In genomic region chr4:1043162-1043561, GRCh38 we compare ENCODE assay signal across 14 cellular contexts. TPM values are rescaled to one million over a fixed set of nuclear protein-coding genes. Genes with fewer than 3 reads are reported as not detected.
DNase-seq lines count a peak whose midpoint lies in the region; ATAC-seq, FAIRE-seq and TF ChIP-seq lines count a peak whose summit lies in the region.
"Had no signal": no experiment of that assay in that cellular context is flagged by ENCODE, and none has a peak within 500 bp of the region (broad histone marks: within the 10 kb centered on the region; RNA-seq: fewer than 3 reads in every experiment).

No MANE protein-coding gene starts in this region.

- BruUV-seq in K562 (replicated peaks; lab: Mats Ljungman, UMichigan) = no TSS peak

- no peak for TF ChIP-seq RAD21 in K562 (CRISPR knock-in tag; conservative IDR thresholded peaks at IDR 0.05 in 1 of 2, IDR thresholded peaks at IDR 0.05 in 1 of 2)

- H3K27ac Mint-ChIP-seq in HFFc6 (peak overlapping the region; percentile 92), neural progenitor cell (peak overlapping the region; percentile 78)
- no peak overlapping the region for H3K27ac Mint-ChIP-seq in activated CD4-positive, alpha-beta memory T cell treated with anti-CD3 and anti-CD28 coated beads for 36 hours
- H3K27ac Mint-ChIP-seq: activated T-cell treated with anti-CD3 and anti-CD28 coated beads, Interleukin-2, amount 50 U/mL, for 72 hours; stimulated activated memory B cell treated with anti-CD40 and anti-IgM and Interleukin-4, amounts not matched to agents 10 μg/mL and 1 μg/mL and 100 μg/mL, for 72 hours had no signal

- WGBS in K562 (ENCODE audit: insufficient coverage, low coverage, missing lambda C conversion rate) = 34% methylated on average over 7 of the region's 7 CpGs

- peaks cover 39% of the 10 kb centered on the region for H3K4me1 Mint-ChIP-seq in HFFc6 (ENCODE audit: low read depth)
- peaks cover 43% of the 10 kb centered on the region for H3K4me1 Mint-ChIP-seq in neural progenitor cell
- H3K4me1 Mint-ChIP-seq in activated CD4-positive, alpha-beta memory T cell treated with anti-CD3 and anti-CD28 coated beads for 36 hours (ENCODE audit: low read depth) = peaks cover 2% of the 10 kb centered on the region
- H3K4me1 Mint-ChIP-seq: stimulated activated memory B cell treated with anti-CD40 and anti-IgM and Interleukin-4, amounts not matched to agents 10 μg/mL and 1 μg/mL and 100 μg/mL, for 72 hours had no signal

- intact Hi-C loops in K562 (cut with micrococcal nuclease) = loop anchor here (10.0 kb wide), 1 partner anchor 48 kb away; the partner anchor contains the start of gene SLC26A1
- intact Hi-C loops in activated CD4-positive, alpha-beta memory T cell treated with anti-CD3 and anti-CD28 coated beads for 36 hours (cut with micrococcal nuclease) = no loop called here

- H3K4me3 Mint-ChIP-seq in HFFc6 = peak overlapping the region; percentile 60
- H3K4me3 Mint-ChIP-seq in neural progenitor cell = peak overlapping the region; percentile 47
- H3K4me3 Mint-ChIP-seq in activated CD4-positive, alpha-beta memory T cell treated with anti-CD3 and anti-CD28 coated beads for 36 hours = no peak overlapping the region
- H3K4me3 Mint-ChIP-seq: activated T-cell treated with anti-CD3 and anti-CD28 coated beads, Interleukin-2, amount 50 U/mL, for 72 hours; stimulated activated memory B cell treated with anti-CD40 and anti-IgM and Interleukin-4, amounts not matched to agents 10 μg/mL and 1 μg/mL and 100 μg/mL, for 72 hours had no signal

- no peaks in the 10 kb centered on the region for H3K36me3 ChIP-seq in BLaER1 treated with 17β-estradiol and CSF1 and Interleukin-3, amounts not matched to agents 10 nM and 100 nM
- no peaks in the 10 kb centered on the region for H3K36me3 ChIP-seq in K562 (ENCODE audit: control insufficient read depth, insufficient read depth, low read length)
- H3K36me3 ChIP-seq in neural progenitor cell = no peaks in the 10 kb centered on the region
- H3K36me3 ChIP-seq: colonic mucosa had no signal

- TF ChIP-seq EP300 in K562 (IDR thresholded peaks at IDR 0.05; ENCODE audit: low read length) = no peak

- CTCF ChIA-PET in K562 (lab: Yijun Ruan, JAX; ENCODE audit: low intra/inter-chr PET ratio) = interaction anchor here (0.7 kb wide), 1 partner anchor 31 kb away, joined by 3 read pairs; no protein-coding TSS in a partner anchor
- CTCF ChIA-PET in activated CD4-positive, alpha-beta memory T cell treated with anti-CD3 and anti-CD28 coated beads for 36 hours (lab: Charles Lee) = no interaction called here

- H3K27me3 Mint-ChIP-seq in HFFc6 (ENCODE audit: insufficient read depth) (peaks cover 6% of the 10 kb centered on the region), neural progenitor cell (ENCODE audit: insufficient read depth, low read depth) (peaks cover 31% of the 10 kb centered on the region)
- peaks cover 22% of the 10 kb centered on the region for H3K27me3 Mint-ChIP-seq in activated CD4-positive, alpha-beta memory T cell treated with anti-CD3 and anti-CD28 coated beads for 36 hours

- TF ChIP-seq CTCF in HFFc6 (IDR thresholded peaks at IDR 0.05) (no peak), K562 (IDR thresholded peaks at IDR 0.05 in 2 of 3, conservative IDR thresholded peaks at IDR 0.05 in 1 of 3; ENCODE audit: insufficient read depth in 2 of 3, low read depth in 1 of 3, low read length in 3 of 3) (no peak), neural progenitor cell (IDR thresholded peaks at IDR 0.05) (no peak)

- H3K79me2 ChIP-seq in K562 (ENCODE audit: control insufficient read depth, insufficient read depth, low read length) (no peaks in the 10 kb centered on the region), neural progenitor cell (ENCODE audit: low read depth) (no peaks in the 10 kb centered on the region)

- no peak for ATAC-seq in K562
- ATAC-seq in GM21528 (IDR thresholded peaks at IDR 0.05; ENCODE audit: low FRiP score, unreplicated experiment) = no peak
- no peak for ATAC-seq in HG03097 (IDR thresholded peaks at IDR 0.05; ENCODE audit: low FRiP score, unreplicated experiment)

- no peaks in the 10 kb centered on the region for H3K9me3 ChIP-seq in BLaER1 treated with 17β-estradiol and CSF1 and Interleukin-3, amounts not matched to agents 10 nM and 100 nM (replicated peaks in 1 of 11)
- H3K9me3 ChIP-seq in K562 (replicated peaks; ENCODE audit: control insufficient read depth, insufficient read depth, low read depth, low read length) (no peaks in the 10 kb centered on the region), neural progenitor cell (ENCODE audit: low read depth) (no peaks in the 10 kb centered on the region)
- H3K9me3 ChIP-seq: colonic mucosa had no signal

- H4K20me1 ChIP-seq in BLaER1 treated with 17β-estradiol and CSF1 and Interleukin-3, amounts not matched to agents 10 nM and 100 nM = peaks cover 0 to 14% (median 0%) of the 10 kb centered on the region in 11 experiments; a peak in 6 of 22 replicates
- H4K20me1 ChIP-seq in K562 (replicated peaks; ENCODE audit: control insufficient read depth, insufficient read depth, low read length) = no peaks in the 10 kb centered on the region
- H4K20me1 ChIP-seq in neural progenitor cell (ENCODE audit: low read depth) = no peaks in the 10 kb centered on the region

- peak overlapping the region in 10 of 11 experiments; percentile 18 to 95 (median 70); a peak in 18 of 22 replicates for H3K4me2 ChIP-seq in BLaER1 treated with 17β-estradiol and CSF1 and Interleukin-3, amounts not matched to agents 10 nM and 100 nM
- peak overlapping the region; percentile 67 for H3K4me2 ChIP-seq in K562 (ENCODE audit: insufficient read depth, low read length)
- H3K4me2 ChIP-seq in neural progenitor cell = no peak overlapping the region

- no peak for FAIRE-seq in K562 (lab: Jason Lieb, UNC)

- peak overlapping the region; percentile 64 for H2AFZ ChIP-seq in K562 (ENCODE audit: low read depth, low read length)
- no peak overlapping the region for H2AFZ ChIP-seq in neural progenitor cell (replicated peaks)

- H3K27me3 ChIP-seq in BLaER1 treated with 17β-estradiol and CSF1 and Interleukin-3, amounts not matched to agents 10 nM and 100 nM = peaks cover 46 to 71% (median 62%) of the 10 kb centered on the region in 11 experiments
- H3K27me3 ChIP-seq in K562 (ENCODE audit: control insufficient read depth in 2 of 2, insufficient read depth in 2 of 2, low read length in 2 of 2) (peaks cover 0 to 11% of the 10 kb centered on the region in 2 experiments; a peak in 2 of 5 replicates), neural progenitor cell (peaks cover 46% of the 10 kb centered on the region)

- DNase-seq in HFFc6 = no peak
- no peak for DNase-seq in K562 (ENCODE audit: extremely low read depth in 1 of 4, low spot score in 3 of 4)
- DNase-seq in neural progenitor cell (ENCODE audit: low spot score) = no peak
- DNase-seq in activated CD4-positive, alpha-beta memory T cell treated with anti-CD3 and anti-CD28 coated beads for 36 hours = no peak
- DNase-seq in NCI-H1436 treated with DMSO at 0.1 percent for 48 hours (lab: John Stamatoyannopoulos, UW) = no peak
- DNase-seq: NCI-H146 had no signal

- POLR2A ChIA-PET in K562 (lab: Yijun Ruan, JAX) = interaction anchor here (0.6 to 0.9 kb wide), 4 partner anchors 10 to 266 kb away, joined by 3 to 4 read pairs (median 3); no protein-coding TSS in a partner anchor
- POLR2A ChIA-PET in activated CD4-positive, alpha-beta memory T cell treated with anti-CD3 and anti-CD28 coated beads for 36 hours (lab: Charles Lee) = no interaction called here

- in situ Hi-C loops in K562 (cut with MboI) = no loop called here

- H3K36me3 Mint-ChIP-seq in HFFc6 (ENCODE audit: low read depth) = no peaks in the 10 kb centered on the region
- H3K36me3 Mint-ChIP-seq in neural progenitor cell = peaks cover 2% of the 10 kb centered on the region
- H3K36me3 Mint-ChIP-seq in activated CD4-positive, alpha-beta memory T cell treated with anti-CD3 and anti-CD28 coated beads for 36 hours = no peaks in the 10 kb centered on the region
- H3K36me3 Mint-ChIP-seq: stimulated activated memory B cell treated with anti-CD40 and anti-IgM and Interleukin-4, amounts not matched to agents 10 μg/mL and 1 μg/mL and 100 μg/mL, for 72 hours had no signal

- peaks cover 11 to 57% (median 41%) of the 10 kb centered on the region in 10 experiments for H3K4me1 ChIP-seq in BLaER1 treated with 17β-estradiol and CSF1 and Interleukin-3, amounts not matched to agents 10 nM and 100 nM
- H3K4me1 ChIP-seq in K562 (replicated peaks in 1 of 2; ENCODE audit: control insufficient read depth in 2 of 2, insufficient read depth in 2 of 2, low read length in 2 of 2) = peaks cover 50 to 84% of the 10 kb centered on the region in 2 experiments
- peaks cover 27% of the 10 kb centered on the region for H3K4me1 ChIP-seq in neural progenitor cell

- H3K9me3 Mint-ChIP-seq in HFFc6 = no peaks in the 10 kb centered on the region
- H3K9me3 Mint-ChIP-seq in neural progenitor cell = peaks cover 5% of the 10 kb centered on the region
- no peaks in the 10 kb centered on the region for H3K9me3 Mint-ChIP-seq in activated CD4-positive, alpha-beta memory T cell treated with anti-CD3 and anti-CD28 coated beads for 36 hours

- no peak overlapping the region for H3K27ac ChIP-seq in BLaER1 treated with 17β-estradiol and CSF1 and Interleukin-3, amounts not matched to agents 10 nM and 100 nM
- H3K27ac ChIP-seq in K562 (ENCODE audit: extremely low read depth, low read depth, low read length) (peak overlapping the region; percentile 97; the same call in 2 of the 3 replicates), neural progenitor cell (no peak overlapping the region)
- H3K27ac ChIP-seq: colonic mucosa had no signal

- H3K4me3 ChIP-seq in BLaER1 treated with 17β-estradiol and CSF1 and Interleukin-3, amounts not matched to agents 10 nM and 100 nM = peak overlapping the region in 1 of 10 experiments; percentile 7; a peak in 2 of 20 replicates
- H3K4me3 ChIP-seq in K562 (no peak overlapping the region), neural progenitor cell (no peak overlapping the region)
- H3K4me3 ChIP-seq: colonic mucosa had no signal

- no peaks in the 10 kb centered on the region for H3K9me1 ChIP-seq in K562 (ENCODE audit: control insufficient read depth, insufficient read depth, low read length)

- peaks cover 27% of the 10 kb centered on the region for H3F3A ChIP-seq in neural progenitor cell (ENCODE audit: low read depth)

- no peak for TF ChIP-seq POLR2A in K562 (conservative IDR thresholded peaks at IDR 0.05)

- no peak overlapping the region for H3K9ac ChIP-seq in BLaER1 treated with 17β-estradiol and CSF1 and Interleukin-3, amounts not matched to agents 10 nM and 100 nM
- H3K9ac ChIP-seq in K562 (ENCODE audit: insufficient read depth in 1 of 2, low read depth in 2 of 2, low read length in 2 of 2) (peak overlapping the region; percentile 84 to 85; a peak in 3 of 4 replicates), neural progenitor cell (no peak overlapping the region)

RNA-seq across cellular contexts. Expression of gene FGFRL1, which starts 31.7 kb away (rescaled TPM):
- total RNA-seq in HFFc6 (2021; fragmentation: NEBNext Ultra II Directional; extraction: Animal tissue kit (Norgen Biotek cat#: 25700)) = 10 to 100 TPM; 15.4 to 40.8 (median 17.3) TPM
- total RNA-seq in K562 (2011; cell fraction: chromatin; rRNA removed; ENCODE audit: low replicate concordance) = 24.3 and 107 TPM in 2 replicates
- 71.6 and 76.2 TPM in 2 replicates for total RNA-seq in K562 (2011; cell fraction: nucleolus; rRNA removed)
- 78.9 and 124 TPM in 2 replicates for total RNA-seq in K562 (2011; cell fraction: nucleoplasm; rRNA removed)
- total RNA-seq in K562 (2014; rRNA removed) (21.6 and 30.7 TPM in 2 replicates), K562 (2014; rRNA removed; fragmentation: Illumina TruSeq; extraction: Trizol) (5.3 and 7.1 TPM in 2 replicates), K562 (2015; rRNA removed; fragmentation: Illumina TruSeq; extraction: Trizol) (10.4 and 11.4 TPM in 2 replicates), K562 (2021) (45.6 and 49.9 TPM in 2 replicates), neural progenitor cell (ENCODE audit: low replicate concordance) (9.6 and 27.4 TPM in 2 replicates)
- polyA plus RNA-seq in K562 (2011; rRNA removed) (14.6 and 18.3 TPM in 2 replicates), K562 (2014; fragmentation: Illumina TruSeq; extraction: Trizol) (17.1 and 25.2 TPM in 2 replicates), K562 (2014; fragmentation: Nextera tagmentation; extraction: Ambion mirVana) (under 1 TPM; 0.34 to 0.53 TPM), K562 (2014; rRNA removed) (15.1 and 15.6 TPM in 2 replicates)
- polyA plus RNA-seq in K562 (2011; cell fraction: cytosol; rRNA removed) = 39.0 and 72.2 TPM in 2 replicates
- 55.9 and 72.5 TPM in 2 replicates for polyA plus RNA-seq in K562 (2011; cell fraction: nucleus; rRNA removed)
- 28.5 and 35.1 TPM in 2 replicates for polyA plus RNA-seq in K562 (2012)
- polyA minus RNA-seq in K562 (2011; rRNA and poly(A)+ RNA removed) = 73.8 and 144 TPM in 2 replicates
- 42.8 and 52.2 TPM in 2 replicates for polyA minus RNA-seq in K562 (2011; cell fraction: cytosol; rRNA and poly(A)+ RNA removed)
- 20.8 and 21.0 TPM in 2 replicates for polyA minus RNA-seq in K562 (2011; cell fraction: nucleus; rRNA and poly(A)+ RNA removed)
- total RNA-seq in activated CD4-positive, alpha-beta memory T cell treated with anti-CD3 and anti-CD28 coated beads for 36 hours = 10 to 100 TPM; 12.2 to 15.1 TPM

RNA-seq across cellular contexts. Expression of gene SLC26A1, which starts 50.0 kb away (rescaled TPM):
- total RNA-seq in HFFc6 (2021; fragmentation: NEBNext Ultra II Directional; extraction: Animal tissue kit (Norgen Biotek cat#: 25700)) = under 1 TPM in 3 of 6 experiments, not detected in 3; 0.16 to 0.38 (median 0.19) TPM
- total RNA-seq in K562 (2011; cell fraction: chromatin; rRNA removed; ENCODE audit: low replicate concordance) = 5.5 and 11.7 TPM in 2 replicates
- 8.4 and 9.3 TPM in 2 replicates for total RNA-seq in K562 (2011; cell fraction: nucleolus; rRNA removed)
- total RNA-seq in K562 (2011; cell fraction: nucleoplasm; rRNA removed) = 4.1 and 4.2 TPM in 2 replicates
- total RNA-seq in K562 (2014; rRNA removed) (1.6 TPM in 2 replicates), K562 (2014; rRNA removed; fragmentation: Illumina TruSeq; extraction: Trizol) (0.40 and 0.96 TPM in 2 replicates), K562 (2015; rRNA removed; fragmentation: Illumina TruSeq; extraction: Trizol) (1.8 and 2.2 TPM in 2 replicates), K562 (2021) (3.1 and 4.2 TPM in 2 replicates), neural progenitor cell (ENCODE audit: low replicate concordance) (0.19 TPM in 1 of 2 replicates, not detected in the other)
- polyA plus RNA-seq in K562 (2011; rRNA removed) (0.95 and 2.0 TPM in 2 replicates), K562 (2014; fragmentation: Illumina TruSeq; extraction: Trizol) (0.56 and 0.69 TPM in 2 replicates), K562 (2014; fragmentation: Nextera tagmentation; extraction: Ambion mirVana) (under 1 TPM; 0.11 to 0.24 TPM), K562 (2014; rRNA removed) (1.4 and 2.1 TPM in 2 replicates)
- 1.0 and 2.7 TPM in 2 replicates for polyA plus RNA-seq in K562 (2011; cell fraction: cytosol; rRNA removed)
- polyA plus RNA-seq in K562 (2011; cell fraction: nucleus; rRNA removed) = 9.1 and 12.1 TPM in 2 replicates
- polyA plus RNA-seq in K562 (2012) = 4.4 and 8.2 TPM in 2 replicates
- polyA minus RNA-seq in K562 (2011; rRNA and poly(A)+ RNA removed) = 0.51 and 0.74 TPM in 2 replicates
- 1.7 TPM in 2 replicates for polyA minus RNA-seq in K562 (2011; cell fraction: cytosol; rRNA and poly(A)+ RNA removed)
- 3.9 and 6.3 TPM in 2 replicates for polyA minus RNA-seq in K562 (2011; cell fraction: nucleus; rRNA and poly(A)+ RNA removed)
- total RNA-seq in activated CD4-positive, alpha-beta memory T cell treated with anti-CD3 and anti-CD28 coated beads for 36 hours = not detected
- total RNA-seq: activated T-cell treated with anti-CD3 and anti-CD28 coated beads, Interleukin-2, amount 50 U/mL, for 72 hours; LHCN-M2; skeletal muscle tissue had no signal

RNA-seq across cellular contexts. Expression of gene IDUA, which starts 56.3 kb away (rescaled TPM):
- total RNA-seq in HFFc6 (2021; fragmentation: NEBNext Ultra II Directional; extraction: Animal tissue kit (Norgen Biotek cat#: 25700)) = 10 to 100 TPM; 20.9 to 40.3 (median 23.3) TPM
- total RNA-seq in K562 (2011; cell fraction: chromatin; rRNA removed; ENCODE audit: low replicate concordance) = 7.8 and 35.6 TPM in 2 replicates
- total RNA-seq in K562 (2011; cell fraction: nucleolus; rRNA removed) = 35.8 and 36.4 TPM in 2 replicates
- total RNA-seq in K562 (2011; cell fraction: nucleoplasm; rRNA removed) = 12.5 and 18.8 TPM in 2 replicates
- 9.9 and 10.1 TPM in 2 replicates for total RNA-seq in K562 (2014; rRNA removed)
- total RNA-seq in K562 (2014; rRNA removed; fragmentation: Illumina TruSeq; extraction: Trizol) = 0.26 and 0.69 TPM in 2 replicates
- 3.1 and 4.8 TPM in 2 replicates for total RNA-seq in K562 (2015; rRNA removed; fragmentation: Illumina TruSeq; extraction: Trizol)
- total RNA-seq in K562 (2021) = 13.6 and 16.1 TPM in 2 replicates
- polyA plus RNA-seq in K562 (2011; rRNA removed) = 1.2 and 2.2 TPM in 2 replicates
- polyA plus RNA-seq in K562 (2011; cell fraction: cytosol; rRNA removed) = 0.90 and 2.8 TPM in 2 replicates
- 34.5 and 72.8 TPM in 2 replicates for polyA plus RNA-seq in K562 (2011; cell fraction: nucleus; rRNA removed)
- polyA plus RNA-seq in K562 (2012) = 9.8 and 26.2 TPM in 2 replicates
- 0.30 and 1.2 TPM in 2 replicates for polyA plus RNA-seq in K562 (2014; fragmentation: Illumina TruSeq; extraction: Trizol)
- under 1 TPM; 0.04 to 0.13 TPM for polyA plus RNA-seq in K562 (2014; fragmentation: Nextera tagmentation; extraction: Ambion mirVana)
- 11.2 and 14.1 TPM in 2 replicates for polyA plus RNA-seq in K562 (2014; rRNA removed)
- polyA minus RNA-seq in K562 (2011; rRNA and poly(A)+ RNA removed) = 0.36 and 0.70 TPM in 2 replicates
- 7.3 and 13.7 TPM in 2 replicates for polyA minus RNA-seq in K562 (2011; cell fraction: cytosol; rRNA and poly(A)+ RNA removed)
- 10.0 and 12.1 TPM in 2 replicates for polyA minus RNA-seq in K562 (2011; cell fraction: nucleus; rRNA and poly(A)+ RNA removed)
- total RNA-seq in neural progenitor cell (ENCODE audit: low replicate concordance) = 0.47 and 10.7 TPM in 2 replicates
- 10 to 100 TPM in 1 of 2 experiments, 1 to 10 TPM in 1; 9.0 to 10.1 TPM for total RNA-seq in activated CD4-positive, alpha-beta memory T cell treated with anti-CD3 and anti-CD28 coated beads for 36 hours

Comparison
In these comparisons a context has a peak if more than half of its experiments do, and no peak if none do; other contexts are left out.
1. H3K9ac ChIP-seq: peak in K562 (2 of 2); none in BLaER1 treated with 17β-estradiol and CSF1 and Interleukin-3, amounts not matched to agents 10 nM and 100 nM (0 of 11) and neural progenitor cell (single experiment).